Comparison of ENCODE assay signal across 17 cellular contexts in genomic region chr11:95793111-95793510, GRCh38. TPM values are rescaled to one million over a fixed set of nuclear protein-coding genes. Genes with fewer than 3 reads are reported as not detected.
DNase-seq lines count a peak whose midpoint lies in the region; ATAC-seq and TF ChIP-seq lines count a peak whose summit lies in the region.
"Had no signal": no experiment of that assay in that cellular context is flagged by ENCODE, and none has a peak within 500 bp of the region (broad histone marks: within the 10 kb centered on the region; RNA-seq: fewer than 3 reads in every experiment).

No MANE protein-coding gene starts in this region.

- H4K20me1 ChIP-seq in Loucy (ENCODE audit: insufficient read depth, low read length, poor library complexity, severe bottlenecking), result peaks cover 82% of the 10 kb centered on the region

- no peak for TF ChIP-seq CTCF in Calu3 (IDR thresholded peaks at IDR 0.05; ENCODE audit: unreplicated experiment)
- no peak for TF ChIP-seq CTCF in Loucy (conservative IDR thresholded peaks at IDR 0.05; ENCODE audit: low read length)
- no peak for TF ChIP-seq CTCF in nephron (IDR thresholded peaks at IDR 0.05; ENCODE audit: unreplicated experiment in 3 of 3)

- peak overlapping the region; percentile 95 for H3K9ac ChIP-seq in Loucy (ENCODE audit: low read depth, low read length, poor library complexity, severe bottlenecking)
- H3K9ac ChIP-seq in adipocyte (ENCODE audit: low read length), result no peak overlapping the region

- peaks cover 35% of the 10 kb centered on the region for H3K4me1 Mint-ChIP-seq in Calu3 (ENCODE audit: low read depth, unreplicated experiment)
- peaks cover 41% of the 10 kb centered on the region for H3K4me1 Mint-ChIP-seq in nephron

- no peak for DNase-seq in Calu3
- DNase-seq in adipocyte (ENCODE audit: low read depth), result peak; percentile 39
- DNase-seq in hepatic stellate cell (ENCODE audit: low spot score), result no peak
- DNase-seq in HuH-7 (ENCODE audit: low spot score), result no peak
- DNase-seq: activated B cell treated with CpG ODN at 0.5 μM for 24 hours; HFFc6; KG1; NCI-H1048; NCI-H526; Right ventricle myocardium superior; stimulated activated CD4-positive, alpha-beta T cell treated with anti-CD3 and anti-CD28 coated beads, Interleukin-1b, Interleukin-23, amount 100 ng/mL, for 48 hours; stimulated activated naive CD4-positive, alpha-beta T cell; T-helper 1 cell had no signal

- H3F3A ChIP-seq in Loucy (ENCODE audit: low read depth), result peaks cover 3% of the 10 kb centered on the region

- H3K9me3 Mint-ChIP-seq in Calu3 (ENCODE audit: low read depth, unreplicated experiment) (no peaks in the 10 kb centered on the region), nephron (no peaks in the 10 kb centered on the region)
- H3K9me3 Mint-ChIP-seq: activated B cell treated with CpG ODN at 0.5 μM for 24 hours, HFFc6 had no signal

- BruUV-seq in Calu3 (replicated peaks; lab: Mats Ljungman, UMichigan), result no TSS peak

- H3K27me3 ChIP-seq in Loucy (ENCODE audit: insufficient read depth, low read length, poor library complexity, severe bottlenecking), result no peaks in the 10 kb centered on the region
- no peaks in the 10 kb centered on the region for H3K27me3 ChIP-seq in adipocyte (replicated peaks; ENCODE audit: control insufficient read depth, insufficient read depth, low read length)
- H3K27me3 ChIP-seq: tibial nerve had no signal

- H3K4me2 ChIP-seq in Loucy (ENCODE audit: low read depth, low read length, poor library complexity, severe bottlenecking), result peak overlapping the region; percentile 97

- intact Hi-C loops in Calu3 (cut with micrococcal nuclease; ENCODE audit: unreplicated experiment), result loop anchor here (5.0 kb wide), 1 partner anchor 599 kb away; the partner anchor contains the start of gene JRKL

- H3K9me2 ChIP-seq in Loucy (replicated peaks; ENCODE audit: low read depth, low read length), result no peaks in the 10 kb centered on the region

- H3K27ac Mint-ChIP-seq in Calu3 (ENCODE audit: unreplicated experiment) (peak overlapping the region; percentile 38), nephron (peak overlapping the region in 1 of 3 experiments; percentile 12)
- H3K27ac Mint-ChIP-seq: activated B cell treated with CpG ODN at 0.5 μM for 24 hours, HFFc6 had no signal

- H2AFZ ChIP-seq in Loucy (ENCODE audit: low read length), result no peak overlapping the region

- CTCF ChIA-PET in Calu3 (lab: Charles Lee), result interaction anchor here (0.7 kb wide), 1 partner anchor 817 kb away, joined by 3 read pairs; no protein-coding TSS in a partner anchor

- H3K4me1 ChIP-seq in Loucy (ENCODE audit: insufficient read depth, low read length, poor library complexity, severe bottlenecking) (peaks cover 68% of the 10 kb centered on the region), adipocyte (ENCODE audit: control insufficient read depth, insufficient read depth, low read length) (peaks cover 21% of the 10 kb centered on the region)

- ATAC-seq in HG03342 (IDR thresholded peaks at IDR 0.05; ENCODE audit: unreplicated experiment), result no peak

- H3K36me3 ChIP-seq in Loucy (ENCODE audit: insufficient read depth, low read length), result no peaks in the 10 kb centered on the region
- no peaks in the 10 kb centered on the region for H3K36me3 ChIP-seq in adipocyte (ENCODE audit: control insufficient read depth, insufficient read depth, low read length, severe bottlenecking)
- H3K36me3 ChIP-seq: tibial nerve had no signal

- H3K9me3 ChIP-seq in Loucy (ENCODE audit: insufficient read depth, low read depth, low read length), result no peaks in the 10 kb centered on the region
- H3K9me3 ChIP-seq in adipocyte (ENCODE audit: control insufficient read depth, low read length), result no peaks in the 10 kb centered on the region
- H3K9me3 ChIP-seq: tibial nerve had no signal

- H3K4me3 ChIP-seq in Loucy (ENCODE audit: low read length, poor library complexity, severe bottlenecking), result peak overlapping the region; percentile 89
- H3K4me3 ChIP-seq in adipocyte (ENCODE audit: low read length), result no peak overlapping the region
- H3K4me3 ChIP-seq: tibial nerve had no signal

- peaks cover 53% of the 10 kb centered on the region for H3K36me3 Mint-ChIP-seq in Calu3 (ENCODE audit: insufficient read depth, unreplicated experiment)
- H3K36me3 Mint-ChIP-seq in nephron (ENCODE audit: low read depth), result peaks cover 3% of the 10 kb centered on the region

- H3K79me2 ChIP-seq in Loucy (ENCODE audit: insufficient read depth, low read length), result peaks cover 88% of the 10 kb centered on the region

- H3K4me3 Mint-ChIP-seq in Calu3 (ENCODE audit: low read depth, unreplicated experiment) (peak overlapping the region; percentile 73), nephron (peak overlapping the region; percentile 5 to 64 (median 40))
- H3K4me3 Mint-ChIP-seq: activated B cell treated with CpG ODN at 0.5 μM for 24 hours, HFFc6 had no signal

- H3K27me3 Mint-ChIP-seq in Calu3 (ENCODE audit: unreplicated experiment) (no peaks in the 10 kb centered on the region), nephron (ENCODE audit: low read depth) (no peaks in the 10 kb centered on the region)
- H3K27me3 Mint-ChIP-seq: activated B cell treated with CpG ODN at 0.5 μM for 24 hours had no signal

RNA-seq across cellular contexts. Expression of gene CEP57, which starts 2.8 kb away (rescaled TPM):
- total RNA-seq in Calu3 (2022), result 58.7 and 59.4 TPM in 2 replicates

RNA-seq across cellular contexts. Expression of gene FAM76B, which starts 3.5 kb away (rescaled TPM):
- 20.4 and 28.2 TPM in 2 replicates for total RNA-seq in Calu3 (2022)
